Comparison of ENCODE assay signal across 12 cellular contexts in the genomic region with DNA sequence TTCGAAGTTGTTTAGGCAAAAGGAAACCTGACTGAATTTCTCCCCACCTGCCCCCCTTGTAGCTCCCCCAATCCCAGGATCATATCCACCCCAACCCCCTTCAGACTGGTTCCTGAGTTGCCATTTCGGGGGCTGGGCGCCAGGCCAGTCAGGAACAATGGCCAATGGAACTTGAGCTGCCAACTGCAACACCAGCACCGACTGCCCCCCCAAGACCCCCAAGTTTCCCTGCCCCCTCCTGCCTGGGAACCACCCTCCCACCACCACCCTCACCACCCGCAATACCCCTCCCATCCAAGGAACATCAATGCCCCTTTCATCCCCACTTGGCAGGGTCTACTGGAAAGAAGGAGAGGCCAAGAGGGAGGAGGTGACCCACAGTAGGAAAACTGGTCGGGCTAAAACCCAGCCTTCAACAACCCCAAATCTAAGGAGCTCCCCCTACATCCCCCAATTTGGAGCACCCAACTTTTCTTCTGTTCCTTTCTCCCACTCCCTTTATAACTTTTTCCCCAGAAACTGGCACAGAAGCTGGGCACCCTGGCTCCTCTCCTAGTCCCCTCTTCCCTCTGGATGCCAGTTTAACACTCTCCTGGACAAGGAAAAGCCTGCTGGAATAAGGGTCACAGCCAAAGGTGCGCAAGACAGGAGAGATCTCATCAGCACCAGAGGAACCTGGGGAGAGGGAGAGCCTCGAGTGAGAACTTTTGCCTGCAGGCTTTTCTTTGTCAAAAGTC. TPM values are rescaled to one million over a fixed set of nuclear protein-coding genes. Genes with fewer than 3 reads are reported as not detected.
DNase-seq lines count a peak whose midpoint lies in the region; ATAC-seq and TF ChIP-seq lines count a peak whose summit lies in the region.
"Had no signal": no experiment of that assay in that cellular context is flagged by ENCODE, and none has a peak within 500 bp of the region (broad histone marks: within the 10 kb centered on the region; RNA-seq: fewer than 3 reads in every experiment).

No MANE protein-coding gene starts in this region.

- no peak for TF ChIP-seq CTCF in psoas muscle (IDR thresholded peaks at IDR 0.05)

- peak overlapping the region; percentile 16 to 78 (median 51) for H3K27ac Mint-ChIP-seq in CD4-positive, alpha-beta memory T cell
- peak overlapping the region in 2 of 6 donors; percentile 18 to 38 for H3K27ac Mint-ChIP-seq in immature natural killer cell

- peaks cover 0 to 2% (median 0%) of the 10 kb centered on the region in 8 donors for H3K9me3 Mint-ChIP-seq in CD4-positive, alpha-beta memory T cell
- H3K9me3 Mint-ChIP-seq in immature natural killer cell, result no peaks in the 10 kb centered on the region

- ATAC-seq in psoas muscle (no peak), HG03175 (IDR thresholded peaks at IDR 0.05; ENCODE audit: unreplicated experiment) (no peak)
- ATAC-seq: HCT116 had no signal

- H3K4me3 Mint-ChIP-seq in CD4-positive, alpha-beta memory T cell, result peak overlapping the region; percentile 39 to 91 (median 56)
- H3K4me3 Mint-ChIP-seq in immature natural killer cell, result peak overlapping the region; percentile 47 to 89 (median 62)

- no peak overlapping the region for H3K27ac ChIP-seq in CD4-positive, alpha-beta memory T cell (ENCODE audit: low read depth, low read length)
- H3K27ac ChIP-seq in psoas muscle, result peak overlapping the region; percentile 98
- H3K27ac ChIP-seq: HL-60 had no signal

- H3K4me3 ChIP-seq in CD4-positive, alpha-beta memory T cell (ENCODE audit: low read length in 2 of 2), result no peak overlapping the region
- peak overlapping the region; percentile 98 for H3K4me3 ChIP-seq in psoas muscle

- in situ Hi-C loops in ACHN (cut with HindIII; ENCODE audit: low pct_ligation_motif_present, low pct_unique_long_range_greater_than_20kb, low sequenced_read_pairs), result no loop called here

- no peak for DNase-seq in CD4-positive, alpha-beta memory T cell
- DNase-seq in anterior cingulate cortex (lab: John Stamatoyannopoulos, UW), result peak in 55 of 58 donors; percentile 43 to 92 (median 81)
- DNase-seq in immature natural killer cell, result no peak
- peak; percentile 31 to 62 for DNase-seq in psoas muscle
- no peak for DNase-seq in NCI-H526 (lab: John Stamatoyannopoulos, UW)
- no peak for DNase-seq in ACHN
- DNase-seq in amniotic stem cell (lab: John Stamatoyannopoulos, UW), result no peak

- peaks cover 7 to 8% of the 10 kb centered on the region in 2 donors for H3K36me3 Mint-ChIP-seq in CD4-positive, alpha-beta memory T cell
- peaks cover 0 to 10% (median 3%) of the 10 kb centered on the region in 3 donors for H3K36me3 Mint-ChIP-seq in immature natural killer cell

- WGBS in psoas muscle, 3 donors, result 13 to 31% (median 17%) methylated on average over 8 of the region's 8 CpGs

- no peaks in the 10 kb centered on the region for H3K36me3 ChIP-seq in CD4-positive, alpha-beta memory T cell (ENCODE audit: insufficient read depth, low read length)
- peaks cover 0 to 13% of the 10 kb centered on the region in 2 donors for H3K36me3 ChIP-seq in psoas muscle (ENCODE audit: insufficient read depth in 1 of 2, low read depth in 1 of 2)

- no peaks in the 10 kb centered on the region for H3K27me3 ChIP-seq in CD4-positive, alpha-beta memory T cell (ENCODE audit: insufficient read depth, low read length)
- no peaks in the 10 kb centered on the region for H3K27me3 ChIP-seq in psoas muscle (ENCODE audit: insufficient read depth in 3 of 3, low read length in 2 of 3)

- no peaks in the 10 kb centered on the region for H3K27me3 Mint-ChIP-seq in CD4-positive, alpha-beta memory T cell
- H3K27me3 Mint-ChIP-seq in immature natural killer cell (ENCODE audit: low read depth in 3 of 3), result peaks cover 4 to 11% (median 6%) of the 10 kb centered on the region in 3 donors

- intact Hi-C loops in CD4-positive, alpha-beta memory T cell (cut with micrococcal nuclease), result no loop called here
- intact Hi-C loops in psoas muscle (cut with DNase I), result no loop called here

- H3K4me1 ChIP-seq in CD4-positive, alpha-beta memory T cell (ENCODE audit: insufficient read depth, low read length), result peaks cover 20% of the 10 kb centered on the region
- peaks cover 44% of the 10 kb centered on the region for H3K4me1 ChIP-seq in psoas muscle

- POLR2A ChIA-PET in CD4-positive, alpha-beta memory T cell (lab: Charles Lee; ENCODE audit: partially characterized antibody), result interaction anchor here (0.8 kb wide), 1 partner anchor 71 kb away, joined by 3 read pairs; no protein-coding TSS in a partner anchor

- CTCF ChIA-PET in CD4-positive, alpha-beta memory T cell (lab: Charles Lee; ENCODE audit: partially characterized antibody), result interaction anchor here (1.4 to 1.6 kb wide), 2 partner anchors 11 to 66 kb away, joined by 5 to 12 read pairs; no protein-coding TSS in a partner anchor

- H3K9me3 ChIP-seq in CD4-positive, alpha-beta memory T cell (ENCODE audit: control insufficient read depth in 1 of 2, low read length in 2 of 2), result no peaks in the 10 kb centered on the region
- no peaks in the 10 kb centered on the region for H3K9me3 ChIP-seq in psoas muscle

- peaks cover 12 to 33% (median 22%) of the 10 kb centered on the region in 4 donors for H3K4me1 Mint-ChIP-seq in CD4-positive, alpha-beta memory T cell
- H3K4me1 Mint-ChIP-seq in immature natural killer cell, result peaks cover 11 to 20% of the 10 kb centered on the region in 2 donors

RNA-seq across cellular contexts. Expression of a gene that starts 1.6 kb away (rescaled TPM):
- 10 to 100 TPM; 31.9 to 32.4 TPM for total RNA-seq in CD4-positive, alpha-beta memory T cell
- polyA plus RNA-seq in CD4-positive, alpha-beta memory T cell, result 10 to 100 TPM; 26.9 to 34.5 TPM
- polyA plus RNA-seq in immature natural killer cell, result 10 to 100 TPM; 10.9 to 40.0 (median 19.9) TPM
- 100 to 1,000 TPM; 552 to 931 (median 770) TPM for total RNA-seq in psoas muscle
- polyA plus RNA-seq in psoas muscle, result 1,000 to 10,000 TPM in 1 of 3 donors, 100 to 1,000 TPM in 2; 328 to 2,087 (median 762) TPM

RNA-seq across cellular contexts. Expression of a gene that starts 3.6 kb away (rescaled TPM):
- not detected for total RNA-seq in CD4-positive, alpha-beta memory T cell
- polyA plus RNA-seq in CD4-positive, alpha-beta memory T cell, result not detected
- polyA plus RNA-seq in immature natural killer cell (not detected), psoas muscle (1 to 10 TPM in 2 of 3 donors, not detected in 1; 1.3 to 2.0 TPM)
- total RNA-seq in psoas muscle, result 1 to 10 TPM in 3 of 4 donors, under 1 TPM in 1; 0.90 to 3.2 (median 2.5) TPM
- total RNA-seq: lung microvascular endothelial cell, SK-MEL-5 had no signal

RNA-seq across cellular contexts. Expression of a gene that starts 8.2 kb away (rescaled TPM):
- total RNA-seq in CD4-positive, alpha-beta memory T cell, result not detected
- polyA plus RNA-seq in CD4-positive, alpha-beta memory T cell, result not detected
- polyA plus RNA-seq in immature natural killer cell (not detected), psoas muscle (under 1 TPM in 1 of 3 donors, not detected in 2; 0.05 TPM)
- total RNA-seq in psoas muscle, result not detected
- total RNA-seq: lung microvascular endothelial cell, SK-MEL-5 had no signal

RNA-seq across cellular contexts. Expression of a gene that starts 15.7 kb away (rescaled TPM):
- total RNA-seq in CD4-positive, alpha-beta memory T cell, result not detected
- polyA plus RNA-seq in CD4-positive, alpha-beta memory T cell, result not detected
- polyA plus RNA-seq in immature natural killer cell, result not detected
- under 1 TPM; 0.15 to 0.43 (median 0.28) TPM for total RNA-seq in psoas muscle
- 1 to 10 TPM in 1 of 3 donors, under 1 TPM in 1, not detected in 1; 0.73 to 1.9 TPM for polyA plus RNA-seq in psoas muscle
- total RNA-seq: lung microvascular endothelial cell, SK-MEL-5 had no signal

RNA-seq across cellular contexts. Expression of a gene that starts 27.3 kb away (rescaled TPM):
- total RNA-seq in CD4-positive, alpha-beta memory T cell, result under 1 TPM in 1 of 2 experiments, not detected in 1; 0.67 TPM
- polyA plus RNA-seq in CD4-positive, alpha-beta memory T cell, result not detected
- polyA plus RNA-seq in immature natural killer cell, result not detected
- not detected for total RNA-seq in psoas muscle
- polyA plus RNA-seq in psoas muscle, result under 1 TPM in 1 of 3 donors, not detected in 2; 0.04 TPM
- total RNA-seq: lung microvascular endothelial cell, SK-MEL-5 had no signal

Comparison
In these comparisons a context has a peak if more than half of its experiments do, and no peak if none do; other contexts are left out.
1. DNase-seq: peak in anterior cingulate cortex (55 of 58) and psoas muscle (2 of 2); none in CD4-positive, alpha-beta memory T cell (0 of 5), immature natural killer cell (0 of 3), NCI-H526 (0 of 2), ACHN (single experiment) and amniotic stem cell (single experiment).
2. RNA of a gene that starts 1.6 kb away (polyA plus RNA-seq): 328 to 2,087 TPM in psoas muscle; 26.9 to 34.5 TPM in CD4-positive, alpha-beta memory T cell and 10.9 to 40.0 TPM in immature natural killer cell; every median in the first group is over 4 times any median in the second.